1 cellular context compared by ENCODE assay signal in genomic region chr5:95352686-95353085, GRCh38.
TF ChIP-seq lines count a peak whose summit lies in the region.

No MANE protein-coding gene starts in this region.

TF ChIP-seq in GM23338, 12 proteins besides CTCF, POLR2A, EP300 and RAD21 (continued from another document):
- no peak for TF ChIP-seq ZNF462 (CRISPR knock-in tag; IDR thresholded peaks at IDR 0.05)
- TF ChIP-seq REST (IDR thresholded peaks at IDR 0.05; ENCODE audit: unreplicated experiment), result no peak
- no peak for TF ChIP-seq EZH2 (IDR thresholded peaks at IDR 0.05; ENCODE audit: low read depth, unreplicated experiment)
- no peak for TF ChIP-seq EZH2phosphoT487 (IDR thresholded peaks at IDR 0.05; ENCODE audit: unreplicated experiment)
- no peak for TF ChIP-seq POLR2AphosphoS5 (IDR thresholded peaks at IDR 0.05; ENCODE audit: low read depth)
- no peak for TF ChIP-seq ZNF331 (CRISPR knock-in tag; IDR thresholded peaks at IDR 0.05; ENCODE audit: low read depth)
- no peak for TF ChIP-seq STAT1 (IDR thresholded peaks at IDR 0.05; ENCODE audit: unreplicated experiment)
- TF ChIP-seq ZNF114 (CRISPR knock-in tag; IDR thresholded peaks at IDR 0.05), result no peak
